14 cellular contexts compared by ENCODE assay signal in the genomic region with DNA sequence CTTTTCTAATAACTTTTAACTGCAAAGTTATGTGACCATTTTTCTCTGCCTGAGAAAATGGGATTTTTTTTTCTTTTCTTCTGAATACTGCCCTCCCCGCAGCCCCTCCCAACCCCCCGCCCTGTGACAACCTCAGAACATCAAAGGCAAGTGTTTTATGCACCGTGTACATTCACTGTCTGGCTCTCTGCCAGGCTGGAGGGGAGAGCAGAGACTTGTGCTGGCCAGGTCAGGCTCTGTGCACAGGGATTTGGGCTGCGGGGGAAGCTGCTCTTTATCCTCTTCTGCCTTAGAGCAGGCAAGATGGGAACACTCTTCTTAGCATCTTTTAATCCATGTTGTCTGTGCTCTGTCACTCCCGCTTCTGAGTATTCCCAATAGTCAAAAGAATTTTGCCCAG.
A peak's percentile ranks its signal among the peaks of the same experiment; 100 is the strongest.
DNase-seq lines count a peak whose midpoint lies in the region; ATAC-seq lines count a peak whose summit lies in the region.
"Had no signal": no experiment of that assay in that cellular context is flagged by ENCODE, and none has a peak within 500 bp of the region (broad histone marks: within the 10 kb centered on the region; RNA-seq: fewer than 3 reads in every experiment).

No MANE protein-coding gene starts in this region.

- peaks cover 6% of the 10 kb centered on the region for H3K4me1 Mint-ChIP-seq in activated naive CD8-positive, alpha-beta T cell (ENCODE audit: low read depth)
- H3K4me1 Mint-ChIP-seq in activated naive CD8-positive, alpha-beta T cell treated with anti-CD3 and anti-CD28 coated beads for 36 hours, result peaks cover 5% of the 10 kb centered on the region

- H3K27ac ChIP-seq in SJCRH30, result no peak overlapping the region
- H3K27ac ChIP-seq: body of pancreas had no signal

- no peak for DNase-seq in activated naive CD8-positive, alpha-beta T cell treated with anti-CD3 and anti-CD28 coated beads for 36 hours
- peak; percentile 15 to 44 for DNase-seq in SJCRH30
- peak; percentile 30 for DNase-seq in glomerular visceral epithelial cell (ENCODE audit: extremely low spot score)
- DNase-seq in stimulated activated CD4-positive, alpha-beta T cell treated with anti-CD3 and anti-CD28 coated beads, Interleukin-4, amount 100 ng/mL, for 1 hour, result no peak
- no peak for DNase-seq in NCI-H774 (lab: John Stamatoyannopoulos, UW)
- DNase-seq: activated CD8-positive, alpha-beta T cell treated with anti-CD3 and anti-CD28 coated beads for 36 hours; endodermal cell; NCI-H446; T1000 had no signal

- H3K27ac Mint-ChIP-seq in activated naive CD8-positive, alpha-beta T cell, result peak overlapping the region; percentile 7
- H3K27ac Mint-ChIP-seq in activated naive CD8-positive, alpha-beta T cell treated with anti-CD3 and anti-CD28 coated beads for 36 hours, result no peak overlapping the region
- H3K27ac Mint-ChIP-seq: activated CD8-positive, alpha-beta T cell treated with anti-CD3 and anti-CD28 coated beads for 36 hours; endodermal cell had no signal

- ATAC-seq in HG03571 (IDR thresholded peaks at IDR 0.05; ENCODE audit: unreplicated experiment) (no peak), HG03139 (IDR thresholded peaks at IDR 0.05; ENCODE audit: unreplicated experiment) (no peak)
- ATAC-seq: activated CD8-positive, alpha-beta T cell treated with anti-CD3 and anti-CD28 coated beads for 36 hours; body of pancreas; GM12878 had no signal

- peaks cover 3% of the 10 kb centered on the region for H3K9me3 Mint-ChIP-seq in activated naive CD8-positive, alpha-beta T cell (ENCODE audit: low read depth)
- H3K9me3 Mint-ChIP-seq in activated naive CD8-positive, alpha-beta T cell treated with anti-CD3 and anti-CD28 coated beads for 36 hours, result peaks cover 14% of the 10 kb centered on the region

- peaks cover 3% of the 10 kb centered on the region for H3K36me3 Mint-ChIP-seq in activated naive CD8-positive, alpha-beta T cell
- H3K36me3 Mint-ChIP-seq in activated naive CD8-positive, alpha-beta T cell treated with anti-CD3 and anti-CD28 coated beads for 36 hours, result peaks cover 12% of the 10 kb centered on the region

- no peak overlapping the region for H3K4me3 Mint-ChIP-seq in activated naive CD8-positive, alpha-beta T cell
- H3K4me3 Mint-ChIP-seq in activated naive CD8-positive, alpha-beta T cell treated with anti-CD3 and anti-CD28 coated beads for 36 hours, result no peak overlapping the region
- H3K4me3 Mint-ChIP-seq: activated CD8-positive, alpha-beta T cell treated with anti-CD3 and anti-CD28 coated beads for 36 hours; endodermal cell had no signal

- H3K4me1 ChIP-seq in SJCRH30, result no peaks in the 10 kb centered on the region

- H3K9me3 ChIP-seq in SJCRH30 (replicated peaks), result no peaks in the 10 kb centered on the region

- no peak overlapping the region for H3K4me3 ChIP-seq in SJCRH30
- H3K4me3 ChIP-seq: body of pancreas, GM12878 had no signal

- no peaks in the 10 kb centered on the region for H3K27me3 ChIP-seq in SJCRH30
- H3K27me3 ChIP-seq: body of pancreas had no signal

- no peaks in the 10 kb centered on the region for H3K27me3 Mint-ChIP-seq in activated naive CD8-positive, alpha-beta T cell
- peaks cover 6% of the 10 kb centered on the region for H3K27me3 Mint-ChIP-seq in activated naive CD8-positive, alpha-beta T cell treated with anti-CD3 and anti-CD28 coated beads for 36 hours
- H3K27me3 Mint-ChIP-seq: activated CD8-positive, alpha-beta T cell treated with anti-CD3 and anti-CD28 coated beads for 36 hours had no signal

- no peaks in the 10 kb centered on the region for H3K36me3 ChIP-seq in SJCRH30

Comparison
In these comparisons a context has a peak if more than half of its experiments do, and no peak if none do; other contexts are left out.
1. DNase-seq: peak in SJCRH30 (2 of 2) and glomerular visceral epithelial cell (single experiment); none in activated naive CD8-positive, alpha-beta T cell treated with anti-CD3 and anti-CD28 coated beads for 36 hours (single experiment), stimulated activated CD4-positive, alpha-beta T cell treated with anti-CD3 and anti-CD28 coated beads, Interleukin-4, amount 100 ng/mL, for 1 hour (single experiment) and NCI-H774 (single experiment).